ENCODE assay signal across 10 cellular contexts in the genomic region with DNA sequence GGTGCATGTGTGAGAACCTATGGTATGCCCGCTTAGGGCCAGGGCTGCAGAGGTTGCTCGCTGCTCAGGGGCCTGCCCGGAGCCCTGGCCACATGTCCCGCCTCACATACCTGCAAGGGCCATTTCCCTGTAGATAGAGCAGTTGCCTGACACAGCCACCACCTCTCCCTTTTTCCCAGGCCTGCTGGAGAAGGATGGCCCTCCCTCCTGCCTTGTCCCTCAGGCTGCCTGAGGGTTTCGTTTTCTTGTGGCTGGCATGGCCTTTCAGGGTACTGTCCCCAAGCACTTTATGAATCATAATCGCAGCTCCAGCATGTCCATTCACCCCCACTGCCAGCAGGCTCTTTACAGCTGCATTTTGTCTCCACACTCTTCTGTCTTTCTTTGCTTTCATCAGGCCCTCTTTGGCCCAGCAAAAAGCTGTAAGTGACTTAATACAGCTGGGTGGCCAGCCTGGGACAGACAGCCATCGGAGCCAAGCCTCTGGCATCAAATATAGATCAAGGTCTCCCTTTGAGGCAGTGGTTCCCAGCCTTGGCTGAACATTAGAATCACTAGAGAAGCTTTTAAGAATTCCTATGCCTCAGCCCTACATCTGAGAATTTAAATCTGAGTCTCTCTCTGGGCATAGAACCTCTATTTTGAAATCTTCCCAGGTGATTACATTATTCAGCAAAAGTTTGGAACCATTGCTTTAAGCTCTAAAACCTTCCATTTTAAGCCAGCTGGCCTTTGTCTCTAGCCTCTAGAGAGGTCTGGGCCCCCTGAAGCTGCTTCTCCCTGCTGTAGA.
A peak's percentile ranks its signal among the peaks of the same experiment; 100 is the strongest.
DNase-seq lines count a peak whose midpoint lies in the region; ATAC-seq and TF ChIP-seq lines count a peak whose summit lies in the region.
"Had no signal": no experiment of that assay in that cellular context is flagged by ENCODE, and none has a peak within 500 bp of the region (broad histone marks: within the 10 kb centered on the region; RNA-seq: fewer than 3 reads in every experiment).

No MANE protein-coding gene starts in this region.

- TF ChIP-seq POLR2A in esophagus muscularis mucosa (IDR thresholded peaks at IDR 0.05; ENCODE audit: low read depth): no peak
- no peak for TF ChIP-seq POLR2A in vagina (IDR thresholded peaks at IDR 0.05)

- H3K4me1 Mint-ChIP-seq in natural killer cell: peaks cover 47 to 71% of the 10 kb centered on the region in 2 donors

- H3K27ac ChIP-seq in esophagus muscularis mucosa (replicated peaks in 1 of 4) (peak overlapping the region; percentile 46 to 67 (median 52)), vagina (peak overlapping the region; percentile 43)

- no peak for DNase-seq in activated naive CD4-positive, alpha-beta T cell treated with anti-CD3 and anti-CD28 coated beads, Interleukin-2, amount 50 U/mL, for 72 hours (ENCODE audit: low spot score in 2 of 2)
- no peak for DNase-seq in activated naive CD4-positive, alpha-beta T cell treated with anti-CD3 and anti-CD28 coated beads, Interleukin-2, amount 50 U/mL, for 16 hours
- DNase-seq in esophagus muscularis mucosa (ENCODE audit: extremely low spot score) (no peak), natural killer cell (no peak), vagina (ENCODE audit: extremely low spot score in 2 of 2) (no peak), ecto neural progenitor cell (ENCODE audit: low spot score) (no peak), DMS114 treated with DMSO at 0.1 percent for 48 hours (lab: John Stamatoyannopoulos, UW; ENCODE audit: unreplicated experiment) (no peak)
- DNase-seq: COR-L47, NCI-H2081 treated with DMSO at 0.1 percent for 48 hours had no signal

- H3K9me3 ChIP-seq in esophagus muscularis mucosa (no peaks in the 10 kb centered on the region), vagina (no peaks in the 10 kb centered on the region)

- H3K27ac Mint-ChIP-seq in activated naive CD4-positive, alpha-beta T cell treated with anti-CD3 and anti-CD28 coated beads, Interleukin-2, amount 50 U/mL, for 72 hours: peak overlapping the region in 1 of 2 donors; percentile 20
- H3K27ac Mint-ChIP-seq in natural killer cell: peak overlapping the region; percentile 84 to 95

- no peaks in the 10 kb centered on the region for H3K36me3 Mint-ChIP-seq in activated naive CD4-positive, alpha-beta T cell treated with anti-CD3 and anti-CD28 coated beads, Interleukin-2, amount 50 U/mL, for 72 hours
- H3K36me3 Mint-ChIP-seq in natural killer cell: no peaks in the 10 kb centered on the region

- peaks cover 71 to 94% (median 91%) of the 10 kb centered on the region in 4 donors for H3K4me1 ChIP-seq in esophagus muscularis mucosa
- H3K4me1 ChIP-seq in vagina: peaks cover 74% of the 10 kb centered on the region

- peak; percentile 32 to 96 for ATAC-seq in activated naive CD4-positive, alpha-beta T cell treated with anti-CD3 and anti-CD28 coated beads, Interleukin-2, amount 50 U/mL, for 72 hours
- ATAC-seq in natural killer cell (no peak), GM18858 (IDR thresholded peaks at IDR 0.05; ENCODE audit: unreplicated experiment) (no peak)

- 57% methylated on average over 7 of the region's 7 CpGs for WGBS in esophagus muscularis mucosa

- no peak overlapping the region for H3K4me3 ChIP-seq in esophagus muscularis mucosa
- H3K4me3 ChIP-seq in vagina: no peak overlapping the region

- TF ChIP-seq CTCF in esophagus muscularis mucosa (IDR thresholded peaks at IDR 0.05) (no peak), natural killer cell (IDR thresholded peaks at IDR 0.05) (no peak), vagina (IDR thresholded peaks at IDR 0.05) (no peak)

- no peaks in the 10 kb centered on the region for H3K9me3 Mint-ChIP-seq in activated naive CD4-positive, alpha-beta T cell treated with anti-CD3 and anti-CD28 coated beads, Interleukin-2, amount 50 U/mL, for 72 hours
- H3K9me3 Mint-ChIP-seq in natural killer cell: no peaks in the 10 kb centered on the region

- no peaks in the 10 kb centered on the region for H3K27me3 Mint-ChIP-seq in natural killer cell (ENCODE audit: low read depth in 2 of 2)

- intact Hi-C loops in esophagus muscularis mucosa (cut with DNase I): no loop called here
- intact Hi-C loops in natural killer cell (cut with micrococcal nuclease): no loop called here
- intact Hi-C loops in vagina (cut with DNase I): loop anchor here (10.0 kb wide), 1 partner anchor 63 kb away; a partner anchor contains a TSS

- no peak for TF ChIP-seq EP300 in esophagus muscularis mucosa (IDR thresholded peaks at IDR 0.05)

- no peak overlapping the region for H3K4me3 Mint-ChIP-seq in natural killer cell

- H3K27me3 ChIP-seq in esophagus muscularis mucosa (no peaks in the 10 kb centered on the region), vagina (no peaks in the 10 kb centered on the region)

- H3K36me3 ChIP-seq in esophagus muscularis mucosa (no peaks in the 10 kb centered on the region), vagina (no peaks in the 10 kb centered on the region)

Comparison
In these comparisons a context has a peak if more than half of its experiments do, and no peak if none do; other contexts are left out.
1. ATAC-seq: peak in activated naive CD4-positive, alpha-beta T cell treated with anti-CD3 and anti-CD28 coated beads, Interleukin-2, amount 50 U/mL, for 72 hours (2 of 2); none in natural killer cell (0 of 3) and GM18858 (single experiment).